ENCODE assay signal across 8 cellular contexts in genomic region chr11:65504671-65505433, GRCh38. TPM values are rescaled to one million over a fixed set of nuclear protein-coding genes. Genes with fewer than 3 reads are reported as not detected.
DNase-seq lines count a peak whose midpoint lies in the region; ATAC-seq and TF ChIP-seq lines count a peak whose summit lies in the region.

No MANE protein-coding gene starts in this region.

- peak overlapping the region; percentile 89 for H3K4me3 ChIP-seq in left ventricle myocardium inferior
- H3K4me3 ChIP-seq in skin epidermis, result peak overlapping the region; percentile 55 to 84 (median 63)

- no peak overlapping the region for H3T11ph ChIP-seq in H9 (ENCODE audit: low read length)

- H2AK5ac ChIP-seq in H9 (ENCODE audit: insufficient read length, low read length), result no peak overlapping the region

- H3K4me2 ChIP-seq in H9 (ENCODE audit: insufficient read depth, insufficient read length, low read length), result peak overlapping the region; percentile 89

- H3K4me3 Mint-ChIP-seq in H9, result no peak overlapping the region; a peak in 2 of 5 replicates

- no peak overlapping the region for H2BK5ac ChIP-seq in H9 (ENCODE audit: insufficient read length, low read length)

- H3K4me1 Mint-ChIP-seq in H9, result peaks cover 36 to 38% of the 10 kb centered on the region in 2 experiments

- H3K36me3 ChIP-seq in left ventricle myocardium inferior, result peaks cover 64% of the 10 kb centered on the region

- H4K91ac ChIP-seq in H9 (ENCODE audit: insufficient read length, low read depth, low read length), result no peak overlapping the region

- no peaks in the 10 kb centered on the region for H3K79me1 ChIP-seq in H9 (ENCODE audit: insufficient read depth, low read depth, low read length, poor library complexity, severe bottlenecking)

- no peak overlapping the region for H3K4ac ChIP-seq in H9 (ENCODE audit: low read depth, low read length)

- no peaks in the 10 kb centered on the region for H4K20me1 ChIP-seq in H9 (ENCODE audit: control insufficient read depth, insufficient read depth, insufficient read length)

- H3K9me3 Mint-ChIP-seq in H9, result peaks cover 2 to 3% of the 10 kb centered on the region in 2 experiments; a peak in 3 of 5 replicates

- no peak overlapping the region for H2AFZ ChIP-seq in H9 (ENCODE audit: low read length)

- H3K56ac ChIP-seq in H9 (ENCODE audit: insufficient read length, low read depth, low read length), result no peak overlapping the region

- H3K23ac ChIP-seq in H9 (ENCODE audit: insufficient read length, low read depth, low read length), result no peak overlapping the region

- H3K9me3 ChIP-seq in H9 (ENCODE audit: control insufficient read depth, low read depth, low read length) (no peaks in the 10 kb centered on the region), left ventricle myocardium inferior (replicated peaks) (no peaks in the 10 kb centered on the region)

- H3K4me1 ChIP-seq in H9 (ENCODE audit: insufficient read depth, low read length) (no peaks in the 10 kb centered on the region), left ventricle myocardium inferior (peaks cover 86% of the 10 kb centered on the region)

- no peak for TF ChIP-seq CTCF in H9 (conservative IDR thresholded peaks at IDR 0.05)
- no peak for TF ChIP-seq CTCF in left ventricle myocardium inferior (IDR thresholded peaks at IDR 0.05; ENCODE audit: borderline replicate concordance)

- no peaks in the 10 kb centered on the region for H3K27me3 Mint-ChIP-seq in H9 (ENCODE audit: low read depth)

- no peak overlapping the region for H2BK120ac ChIP-seq in H9 (ENCODE audit: low read depth, low read length, poor library complexity, severe bottlenecking)

- intact Hi-C loops in left ventricle myocardium inferior (cut with micrococcal nuclease), result loop anchor here (5.0 kb wide), 1 partner anchor 83 kb away; the partner anchor contains the start of gene NEAT1

- H3K14ac ChIP-seq in H9 (ENCODE audit: insufficient read depth, low read length), result no peak overlapping the region

- peak overlapping the region in 2 of 3 experiments; percentile 45 to 97; a peak in 4 of 7 replicates for H3K27ac Mint-ChIP-seq in H9

- H2BK15ac ChIP-seq in H9 (ENCODE audit: low read depth, low read length), result no peak overlapping the region

- no peak overlapping the region for H3K27ac ChIP-seq in H9 (ENCODE audit: insufficient read length, low read depth, low read length)
- H3K27ac ChIP-seq in left ventricle myocardium inferior (replicated peaks), result peak overlapping the region; percentile 99
- H3K27ac ChIP-seq in skin epidermis, result peak overlapping the region in 18 of 21 experiments; percentile 0 to 100 (median 50)

- no peak for DNase-seq in H9
- peak; percentile 39 for DNase-seq in SW480 (ENCODE audit: low spot score)
- DNase-seq in left ventricle myocardium inferior, result no peak
- DNase-seq in activated effector memory CD4-positive, alpha-beta T cell treated with Interleukin-2 at 50 U/mL for 16 hours, result no peak

- peaks cover 0 to 33% (median 31%) of the 10 kb centered on the region in 3 experiments; a peak in 5 of 7 replicates for H3K36me3 Mint-ChIP-seq in H9 (ENCODE audit: insufficient read depth in 1 of 3, low read depth in 3 of 3)

- no peak overlapping the region for H4K8ac ChIP-seq in H9 (replicated peaks; ENCODE audit: insufficient read length, low read depth, low read length)

- peaks cover 9% of the 10 kb centered on the region for H3K23me2 ChIP-seq in H9 (ENCODE audit: insufficient read length, low read depth, low read length, poor library complexity, severe bottlenecking)

- no peak overlapping the region for H2BK20ac ChIP-seq in H9 (ENCODE audit: low read depth, low read length, poor library complexity, severe bottlenecking)

- ATAC-seq in HG03280 (IDR thresholded peaks at IDR 0.05; ENCODE audit: unreplicated experiment) (no peak), GM19324 (IDR thresholded peaks at IDR 0.05; ENCODE audit: low FRiP score, unreplicated experiment) (no peak), HG02678 (IDR thresholded peaks at IDR 0.05; ENCODE audit: unreplicated experiment) (no peak)

- peak overlapping the region; percentile 2 for H3K9ac ChIP-seq in H9 (ENCODE audit: extremely low read depth, insufficient read length, low read length)

- no CpG with 5 or more reads among the region's 7 CpGs for WGBS in H9 (ENCODE audit: extremely low coverage, insufficient read length, low lambda C conversion rate)

- H2BK12ac ChIP-seq in H9 (ENCODE audit: insufficient read length, low read depth, low read length), result no peak overlapping the region

- H3K18ac ChIP-seq in H9 (ENCODE audit: insufficient read length, low read depth, low read length), result no peak overlapping the region

- H3K79me2 ChIP-seq in H9 (ENCODE audit: insufficient read depth, low read length), result peaks cover 39% of the 10 kb centered on the region

- H3K27me3 ChIP-seq in H9 (ENCODE audit: insufficient read depth, low read length) (no peaks in the 10 kb centered on the region), left ventricle myocardium inferior (ENCODE audit: low read depth) (no peaks in the 10 kb centered on the region)

- no peak overlapping the region for H4K5ac ChIP-seq in H9 (ENCODE audit: insufficient read length, low read depth, low read length)

RNA-seq across cellular contexts. Expression of gene MALAT1, which starts 6.0 kb away (rescaled TPM):
- total RNA-seq in H9 (2021) (1,700 and 1,934 TPM in 2 replicates), left ventricle myocardium inferior (6,576 TPM)

RNA-seq across cellular contexts. Expression of gene SCYL1, which starts 20.0 kb away (rescaled TPM):
- 54.7 and 56.0 TPM in 2 replicates for total RNA-seq in H9 (2021)
- total RNA-seq in left ventricle myocardium inferior, result 60.2 TPM

RNA-seq across cellular contexts. Expression of gene LTBP3, which starts 53.3 kb away (rescaled TPM):
- total RNA-seq in H9 (2021) (10.6 and 12.1 TPM in 2 replicates), left ventricle myocardium inferior (80.3 TPM)
